Comparison of ENCODE assay signal across 18 cellular contexts in genomic region chr1:184879876-184880275, GRCh38.
"Had no signal": no experiment of that assay in that cellular context is flagged by ENCODE, and none has a peak within 500 bp of the region (broad histone marks: within the 10 kb centered on the region; RNA-seq: fewer than 3 reads in every experiment).

No MANE protein-coding gene starts in this region.

- H3K4me3 ChIP-seq: dorsolateral prefrontal cortex, right lobe of liver, SK-N-MC, tibial nerve had no signal

- H3K9me3 Mint-ChIP-seq: activated naive CD4-positive, alpha-beta T cell treated with anti-CD3 and anti-CD28 coated beads for 36 hours; activated naive CD8-positive, alpha-beta T cell treated with anti-CD3 and anti-CD28 coated beads, Interleukin-2, amount 50 U/mL, for 24 hours; activated T-helper 2 cell treated with anti-CD3 and anti-CD28 coated beads, Interferon-gamma antibody, Interleukin-2, Interleukin-4, amounts not matched to agents 10 μg/mL and 5 μg/mL and 100 μg/mL, durations not matched to agents 14 hours and 24 hours and 36 hours; nephron progenitor cell had no signal

- H3K27me3 ChIP-seq: dorsolateral prefrontal cortex, right lobe of liver, tibial nerve had no signal

- H3K4me1 ChIP-seq: right lobe of liver had no signal

- H3K4me1 Mint-ChIP-seq: nephron progenitor cell had no signal

- H3K36me3 ChIP-seq: right lobe of liver, tibial nerve had no signal

- H3K27ac ChIP-seq: dorsolateral prefrontal cortex, right lobe of liver, SK-N-MC, tibial nerve had no signal

- DNase-seq: activated CD4-positive, alpha-beta T cell treated with anti-CD3 and anti-CD28 coated beads for 1 hour; activated CD4-positive, alpha-beta T cell treated with anti-CD3 and anti-CD28 coated beads, Interleukin-2, amount 50 U/mL, for 48 hours; activated naive CD4-positive, alpha-beta T cell treated with anti-CD3 and anti-CD28 coated beads for 36 hours; activated naive CD8-positive, alpha-beta T cell treated with anti-CD3 and anti-CD28 coated beads, Interleukin-2, amount 50 U/mL, for 24 hours; aorta; dorsolateral prefrontal cortex; erythroblast; hippocampal formation; kidney; mesendoderm; nephron progenitor cell; occipital lobe; right lobe of liver; T1000 had no signal

- H3K4me3 Mint-ChIP-seq: activated naive CD4-positive, alpha-beta T cell treated with anti-CD3 and anti-CD28 coated beads for 36 hours; activated naive CD8-positive, alpha-beta T cell treated with anti-CD3 and anti-CD28 coated beads, Interleukin-2, amount 50 U/mL, for 24 hours; nephron progenitor cell had no signal

- H3K9me3 ChIP-seq: right lobe of liver, tibial nerve had no signal

- H3K27ac Mint-ChIP-seq: activated naive CD4-positive, alpha-beta T cell treated with anti-CD3 and anti-CD28 coated beads for 36 hours; activated naive CD8-positive, alpha-beta T cell treated with anti-CD3 and anti-CD28 coated beads, Interleukin-2, amount 50 U/mL, for 24 hours; activated T-helper 2 cell treated with anti-CD3 and anti-CD28 coated beads, Interferon-gamma antibody, Interleukin-2, Interleukin-4, amounts not matched to agents 10 μg/mL and 5 μg/mL and 100 μg/mL, durations not matched to agents 14 hours and 24 hours and 36 hours; nephron progenitor cell; progenitor cell of endocrine pancreas had no signal

- ATAC-seq: activated naive CD8-positive, alpha-beta T cell treated with anti-CD3 and anti-CD28 coated beads, Interleukin-2, amount 50 U/mL, for 24 hours; right lobe of liver had no signal
